Comparison of ENCODE assay signal across 14 cellular contexts in the genomic region with DNA sequence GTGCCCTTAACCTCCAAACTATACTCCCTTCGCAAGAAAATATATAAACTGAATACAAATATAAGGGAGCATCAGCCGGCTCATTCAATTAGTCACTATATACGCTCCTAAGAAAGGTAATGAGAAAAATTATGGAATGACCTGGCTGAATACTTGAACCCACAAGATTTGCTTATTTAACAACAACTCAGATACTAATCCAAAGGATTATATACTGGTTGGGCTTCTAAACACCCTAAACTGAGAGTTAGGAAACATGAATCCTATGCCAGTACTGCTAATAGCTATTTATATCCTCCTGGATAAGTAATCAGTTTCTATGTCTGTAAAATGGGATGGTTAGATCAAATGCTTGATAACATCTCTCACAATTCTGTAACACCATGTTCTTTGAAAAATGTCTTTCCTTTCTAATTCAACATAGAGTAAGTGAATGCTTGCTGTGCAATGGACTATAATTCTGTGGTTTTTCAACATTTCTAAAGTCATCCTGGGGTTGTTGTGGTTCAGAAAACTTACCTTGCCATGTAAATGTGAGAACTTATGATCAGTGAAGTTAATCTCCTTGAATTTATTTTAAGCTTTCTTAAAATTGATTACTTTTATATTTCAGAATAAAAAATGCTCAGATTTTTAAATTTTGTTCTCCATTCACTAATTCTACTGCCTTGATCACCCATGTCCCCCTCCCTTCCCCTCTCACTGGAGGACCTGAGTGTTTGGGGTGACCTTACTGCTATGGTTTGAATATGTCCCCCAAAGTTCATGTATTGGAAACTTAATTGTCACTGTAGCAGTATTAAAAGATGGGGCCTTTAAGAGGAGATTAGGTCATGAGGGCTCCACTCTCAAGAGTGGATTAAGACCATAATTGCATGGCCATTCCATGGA. TPM values are rescaled to one million over a fixed set of nuclear protein-coding genes. Genes with fewer than 3 reads are reported as not detected.
DNase-seq lines count a peak whose midpoint lies in the region; ATAC-seq, FAIRE-seq and TF ChIP-seq lines count a peak whose summit lies in the region.
"Had no signal": no experiment of that assay in that cellular context is flagged by ENCODE, and none has a peak within 500 bp of the region (broad histone marks: within the 10 kb centered on the region; RNA-seq: fewer than 3 reads in every experiment).

No MANE protein-coding gene starts in this region.

- H3K27me3 ChIP-seq in esophagus muscularis mucosa (no peaks in the 10 kb centered on the region), transverse colon (no peaks in the 10 kb centered on the region)
- H3K27me3 ChIP-seq: vagina had no signal

- peaks cover 66% of the 10 kb centered on the region for H3K4me1 Mint-ChIP-seq in activated naive CD4-positive, alpha-beta T cell treated with anti-CD3 and anti-CD28 coated beads, Interleukin-2, amount 10 ng/mL, durations not matched to agents 7 days and 5 days

- H3K4me3 Mint-ChIP-seq in activated naive CD4-positive, alpha-beta T cell treated with anti-CD3 and anti-CD28 coated beads, Interleukin-2, amount 10 ng/mL, durations not matched to agents 7 days and 5 days: peak overlapping the region; percentile 22

- peaks cover 0 to 6% (median 0%) of the 10 kb centered on the region in 4 donors for H3K9me3 ChIP-seq in esophagus muscularis mucosa
- H3K9me3 ChIP-seq in transverse colon: no peaks in the 10 kb centered on the region
- H3K9me3 ChIP-seq: vagina had no signal

- no peak for TF ChIP-seq CTCF in esophagus muscularis mucosa (IDR thresholded peaks at IDR 0.05)
- TF ChIP-seq CTCF in transverse colon (IDR thresholded peaks at IDR 0.05): no peak

- no peaks in the 10 kb centered on the region for H3K36me3 ChIP-seq in esophagus muscularis mucosa
- no peaks in the 10 kb centered on the region for H3K36me3 ChIP-seq in transverse colon
- H3K36me3 ChIP-seq: vagina, WERI-Rb-1 had no signal

- H3K4me1 ChIP-seq in esophagus muscularis mucosa (peaks cover 37 to 73% (median 67%) of the 10 kb centered on the region in 4 donors), transverse colon (peaks cover 4 to 48% (median 21%) of the 10 kb centered on the region in 4 donors)
- H3K4me1 ChIP-seq: parathyroid adenoma had no signal

- TF ChIP-seq EP300 in esophagus muscularis mucosa (IDR thresholded peaks at IDR 0.05): no peak
- no peak for TF ChIP-seq EP300 in transverse colon (IDR thresholded peaks at IDR 0.05; ENCODE audit: low read depth)

- no peak for DNase-seq in activated naive CD4-positive, alpha-beta T cell treated with anti-CD3 and anti-CD28 coated beads, Interleukin-2, amount 10 ng/mL, durations not matched to agents 7 days and 5 days
- DNase-seq in activated naive CD4-positive, alpha-beta T cell treated with anti-CD3 and anti-CD28 coated beads, Interleukin-2, amount 50 U/mL, for 16 hours: no peak
- peak; percentile 45 for DNase-seq in RCC 7860 (ENCODE audit: low spot score)
- no peak for DNase-seq in esophagus muscularis mucosa (ENCODE audit: extremely low spot score)
- no peak for DNase-seq in transverse colon
- DNase-seq in central memory CD4-positive, alpha-beta T cell: no peak
- DNase-seq in cerebellum (ENCODE audit: low spot score): no peak
- DNase-seq: mesenchymal stem cell, NCI-H1436 treated with DMSO at 0.1 percent for 48 hours, SIG-M5, WERI-Rb-1 had no signal

- no peaks in the 10 kb centered on the region for H3K27me3 Mint-ChIP-seq in activated naive CD4-positive, alpha-beta T cell treated with anti-CD3 and anti-CD28 coated beads, Interleukin-2, amount 10 ng/mL, durations not matched to agents 7 days and 5 days

- WGBS in esophagus muscularis mucosa: 92% methylated on average over 3 of the region's 3 CpGs
- 77 to 90% methylated on average over 3 of the region's 3 CpGs for WGBS in transverse colon (ENCODE audit: low coverage in 1 of 2), 2 donors

- no peak overlapping the region for H3K4me3 ChIP-seq in esophagus muscularis mucosa
- H3K4me3 ChIP-seq in transverse colon: no peak overlapping the region
- H3K4me3 ChIP-seq: vagina had no signal

- H3K27ac ChIP-seq in esophagus muscularis mucosa (replicated peaks in 1 of 4): peak overlapping the region; percentile 46 to 69 (median 59)
- H3K27ac ChIP-seq in transverse colon: peak overlapping the region; percentile 50 to 73 (median 64)
- H3K27ac ChIP-seq: parathyroid adenoma, vagina, WERI-Rb-1 had no signal

- H3K9me3 Mint-ChIP-seq in activated naive CD4-positive, alpha-beta T cell treated with anti-CD3 and anti-CD28 coated beads, Interleukin-2, amount 10 ng/mL, durations not matched to agents 7 days and 5 days: peaks cover 28% of the 10 kb centered on the region

- no peak for ATAC-seq in GM21526 (IDR thresholded peaks at IDR 0.05; ENCODE audit: low FRiP score, unreplicated experiment)

- in situ Hi-C loops in transverse colon (cut with MboI; ENCODE audit: low pct_ligation_motif_present in 1 of 4, low pct_unique_long_range_greater_than_20kb in 1 of 4, low sequenced_read_pairs in 3 of 4): loop anchor here in 2 of 4 donors (25.0 kb wide), 3 partner anchors 840 to 915 kb away; a partner anchor contains a TSS

- intact Hi-C loops in esophagus muscularis mucosa (cut with DNase I) (no loop called here), transverse colon (cut with DNase I; ENCODE audit: low total_unique reads) (no loop called here)

- FAIRE-seq in RCC 7860 (lab: Jason Lieb, UNC): peak; percentile 95

- TF ChIP-seq POLR2A in esophagus muscularis mucosa (IDR thresholded peaks at IDR 0.05; ENCODE audit: low read depth): no peak
- no peak for TF ChIP-seq POLR2A in transverse colon (IDR thresholded peaks at IDR 0.05)

- H3K27ac Mint-ChIP-seq in activated naive CD4-positive, alpha-beta T cell treated with anti-CD3 and anti-CD28 coated beads, Interleukin-2, amount 10 ng/mL, durations not matched to agents 7 days and 5 days: peak overlapping the region; percentile 87

- CTCF ChIA-PET in activated naive CD4-positive, alpha-beta T cell treated with anti-CD3 and anti-CD28 coated beads, Interleukin-2, amount 10 ng/mL, durations not matched to agents 7 days and 5 days (lab: Charles Lee): interaction anchor here (1.0 to 1.4 kb wide), 3 partner anchors 13 to 15 kb away, joined by 3 to 7 read pairs (median 5); a partner anchor contains a TSS

- peaks cover 67% of the 10 kb centered on the region for H3K36me3 Mint-ChIP-seq in activated naive CD4-positive, alpha-beta T cell treated with anti-CD3 and anti-CD28 coated beads, Interleukin-2, amount 10 ng/mL, durations not matched to agents 7 days and 5 days

RNA-seq across cellular contexts. Expression of a gene that starts 14.5 kb away (rescaled TPM):
- total RNA-seq in esophagus muscularis mucosa (10 to 100 TPM in 2 of 4 donors, 1 to 10 TPM in 2; 5.5 to 13.1 (median 8.6) TPM), transverse colon (1 to 10 TPM; 1.6 to 7.2 (median 4.9) TPM), cerebellum (4.4 TPM)
